25 cellular contexts compared by ENCODE assay signal in genomic region chr14:99497341-99497740, GRCh38. TPM values are rescaled to one million over a fixed set of nuclear protein-coding genes. Genes with fewer than 3 reads are reported as not detected.
DNase-seq lines count a peak whose midpoint lies in the region; ATAC-seq, FAIRE-seq and TF ChIP-seq lines count a peak whose summit lies in the region.
"Had no signal": no experiment of that assay in that cellular context is flagged by ENCODE, and none has a peak within 500 bp of the region (broad histone marks: within the 10 kb centered on the region; RNA-seq: fewer than 3 reads in every experiment).

No MANE protein-coding gene starts in this region.

- H3K4me1 Mint-ChIP-seq in activated CD8-positive, alpha-beta T cell treated with anti-CD3 and anti-CD28 coated beads for 36 hours (ENCODE audit: low read depth), result no peaks in the 10 kb centered on the region
- peaks cover 9% of the 10 kb centered on the region for H3K4me1 Mint-ChIP-seq in activated CD8-positive, alpha-beta T cell treated with anti-CD3 and anti-CD28 coated beads, Interleukin-2, amount 10 ng/mL, durations not matched to agents 7 days and 5 days (ENCODE audit: low read depth)
- no peaks in the 10 kb centered on the region for H3K4me1 Mint-ChIP-seq in astrocyte (ENCODE audit: low read depth, unreplicated experiment)

- peaks cover 30% of the 10 kb centered on the region for H3K36me3 Mint-ChIP-seq in activated CD8-positive, alpha-beta T cell treated with anti-CD3 and anti-CD28 coated beads for 36 hours (ENCODE audit: low read depth)
- peaks cover 66% of the 10 kb centered on the region for H3K36me3 Mint-ChIP-seq in activated CD8-positive, alpha-beta T cell treated with anti-CD3 and anti-CD28 coated beads, Interleukin-2, amount 10 ng/mL, durations not matched to agents 7 days and 5 days (ENCODE audit: low read depth)
- peaks cover 16% of the 10 kb centered on the region for H3K36me3 Mint-ChIP-seq in astrocyte (ENCODE audit: low read depth, unreplicated experiment)

- no peak for ATAC-seq in activated CD8-positive, alpha-beta T cell treated with anti-CD3 and anti-CD28 coated beads for 36 hours
- no peak for ATAC-seq in activated CD8-positive, alpha-beta T cell treated with anti-CD3 and anti-CD28 coated beads, Interleukin-2, amount 10 ng/mL, durations not matched to agents 7 days and 5 days
- ATAC-seq: A549; CD8-positive, alpha-beta T cell; GM12878 had no signal

- no peak overlapping the region for H3K4me3 Mint-ChIP-seq in activated CD8-positive, alpha-beta T cell treated with anti-CD3 and anti-CD28 coated beads for 36 hours
- no peak overlapping the region for H3K4me3 Mint-ChIP-seq in activated CD8-positive, alpha-beta T cell treated with anti-CD3 and anti-CD28 coated beads, Interleukin-2, amount 10 ng/mL, durations not matched to agents 7 days and 5 days
- H3K4me3 Mint-ChIP-seq in astrocyte (ENCODE audit: unreplicated experiment), result peak overlapping the region; percentile 51
- H3K4me3 Mint-ChIP-seq: B cell; CD4-positive, alpha-beta T cell; CD8-positive, alpha-beta T cell had no signal

- peaks cover 55% of the 10 kb centered on the region for H3K36me3 ChIP-seq in astrocyte (ENCODE audit: insufficient read depth, low read length)

- TF ChIP-seq POLR2A in H54 (IDR thresholded peaks at IDR 0.05; ENCODE audit: low read depth, low read length), result no peak

- H3K9me3 Mint-ChIP-seq in activated CD8-positive, alpha-beta T cell treated with anti-CD3 and anti-CD28 coated beads for 36 hours, result no peaks in the 10 kb centered on the region
- no peaks in the 10 kb centered on the region for H3K9me3 Mint-ChIP-seq in activated CD8-positive, alpha-beta T cell treated with anti-CD3 and anti-CD28 coated beads, Interleukin-2, amount 10 ng/mL, durations not matched to agents 7 days and 5 days (ENCODE audit: insufficient read depth)
- H3K9me3 Mint-ChIP-seq in astrocyte (ENCODE audit: unreplicated experiment), result no peaks in the 10 kb centered on the region
- H3K9me3 Mint-ChIP-seq: CD4-positive, alpha-beta T cell; CD8-positive, alpha-beta T cell had no signal

- H3K4me1 ChIP-seq in astrocyte (ENCODE audit: insufficient read depth, low read length), result no peaks in the 10 kb centered on the region
- H3K4me1 ChIP-seq: A549; BLaER1 treated with 17β-estradiol and CSF1 and Interleukin-3, amounts not matched to agents 10 nM and 100 nM; Caco-2 had no signal

- CTCF ChIA-PET in activated CD8-positive, alpha-beta T cell treated with anti-CD3 and anti-CD28 coated beads for 36 hours (lab: Charles Lee), result interaction anchor here (1.4 kb wide), 1 partner anchor 82 kb away, joined by 4 read pairs; no protein-coding TSS in a partner anchor
- CTCF ChIA-PET in activated CD8-positive, alpha-beta T cell treated with anti-CD3 and anti-CD28 coated beads, Interleukin-2, amount 10 ng/mL, durations not matched to agents 7 days and 5 days (lab: Charles Lee), result no interaction called here

- H3K9ac ChIP-seq in astrocyte (ENCODE audit: low read length), result no peak overlapping the region
- H3K9ac ChIP-seq: BLaER1 treated with 17β-estradiol and CSF1 and Interleukin-3, amounts not matched to agents 10 nM and 100 nM had no signal

- no peaks in the 10 kb centered on the region for H3K27me3 ChIP-seq in astrocyte (ENCODE audit: insufficient read depth, low read length)
- H3K27me3 ChIP-seq: BLaER1 treated with 17β-estradiol and CSF1 and Interleukin-3, amounts not matched to agents 10 nM and 100 nM had no signal

- no peaks in the 10 kb centered on the region for H3K27me3 Mint-ChIP-seq in activated CD8-positive, alpha-beta T cell treated with anti-CD3 and anti-CD28 coated beads for 36 hours
- H3K27me3 Mint-ChIP-seq in activated CD8-positive, alpha-beta T cell treated with anti-CD3 and anti-CD28 coated beads, Interleukin-2, amount 10 ng/mL, durations not matched to agents 7 days and 5 days (ENCODE audit: low read depth), result no peaks in the 10 kb centered on the region
- H3K27me3 Mint-ChIP-seq in astrocyte (ENCODE audit: low read depth, unreplicated experiment), result no peaks in the 10 kb centered on the region
- H3K27me3 Mint-ChIP-seq: B cell; CD4-positive, alpha-beta T cell had no signal

- peak; percentile 41 for FAIRE-seq in H54 (lab: Jason Lieb, UNC)
- no peak for FAIRE-seq in astrocyte (lab: Jason Lieb, UNC)
- FAIRE-seq: A549, D721Med, GM12878, GM12892, GM18507 had no signal

- peaks cover 67% of the 10 kb centered on the region for H4K20me1 ChIP-seq in astrocyte (ENCODE audit: insufficient read depth, low read length)

- intact Hi-C loops in activated CD8-positive, alpha-beta T cell treated with anti-CD3 and anti-CD28 coated beads for 36 hours (cut with micrococcal nuclease), result no loop called here

- no peak overlapping the region for H2AFZ ChIP-seq in astrocyte (ENCODE audit: low read depth, low read length)

- no peak for TF ChIP-seq CTCF in activated CD8-positive, alpha-beta T cell treated with anti-CD3 and anti-CD28 coated beads for 36 hours (IDR thresholded peaks at IDR 0.05)
- TF ChIP-seq CTCF in astrocyte (IDR thresholded peaks at IDR 0.05; ENCODE audit: insufficient read depth, low read depth, low read length), result no peak

- peak overlapping the region; percentile 6 for H3K27ac Mint-ChIP-seq in activated CD8-positive, alpha-beta T cell treated with anti-CD3 and anti-CD28 coated beads for 36 hours
- H3K27ac Mint-ChIP-seq in activated CD8-positive, alpha-beta T cell treated with anti-CD3 and anti-CD28 coated beads, Interleukin-2, amount 10 ng/mL, durations not matched to agents 7 days and 5 days, result no peak overlapping the region
- no peak overlapping the region for H3K27ac Mint-ChIP-seq in astrocyte (ENCODE audit: unreplicated experiment)
- H3K27ac Mint-ChIP-seq: B cell; CD4-positive, alpha-beta T cell; CD8-positive, alpha-beta T cell had no signal

- no peak overlapping the region for H3K27ac ChIP-seq in astrocyte (ENCODE audit: low read depth, low read length)
- H3K27ac ChIP-seq: 22Rv1; A549; BLaER1 treated with 17β-estradiol and CSF1 and Interleukin-3, amounts not matched to agents 10 nM and 100 nM; C4-2B had no signal

- POLR2A ChIA-PET in activated CD8-positive, alpha-beta T cell treated with anti-CD3 and anti-CD28 coated beads for 36 hours (lab: Charles Lee), result no interaction called here
- POLR2A ChIA-PET in activated CD8-positive, alpha-beta T cell treated with anti-CD3 and anti-CD28 coated beads, Interleukin-2, amount 10 ng/mL, durations not matched to agents 7 days and 5 days (lab: Charles Lee), result no interaction called here

- no peak overlapping the region for H3K4me2 ChIP-seq in astrocyte (ENCODE audit: low read length)
- H3K4me2 ChIP-seq: A549; BLaER1 treated with 17β-estradiol and CSF1 and Interleukin-3, amounts not matched to agents 10 nM and 100 nM had no signal

- no peak for DNase-seq in activated CD8-positive, alpha-beta T cell treated with anti-CD3 and anti-CD28 coated beads for 36 hours
- no peak for DNase-seq in activated CD8-positive, alpha-beta T cell treated with anti-CD3 and anti-CD28 coated beads, Interleukin-2, amount 10 ng/mL, durations not matched to agents 7 days and 5 days
- DNase-seq in H54 (ENCODE audit: insufficient read length, low spot score), result no peak
- DNase-seq in astrocyte (ENCODE audit: low read depth), result no peak
- peak; percentile 65 for DNase-seq in pons (ENCODE audit: low spot score)
- no peak for DNase-seq in DMS53 treated with DMSO at 0.1 percent for 48 hours (lab: John Stamatoyannopoulos, UW; ENCODE audit: unreplicated experiment)
- DNase-seq in superior temporal gyrus (ENCODE audit: extremely low spot score), result no peak
- DNase-seq: AML-193; Caco-2; Calu3; CD4-positive, alpha-beta T cell; CD8-positive, alpha-beta T cell; DMS79; DND-41; EL; GDM1 had no signal

- no peak overlapping the region for H3K4me3 ChIP-seq in astrocyte (ENCODE audit: insufficient read depth, low read depth, low read length)
- H3K4me3 ChIP-seq: A549; BLaER1 treated with 17β-estradiol and CSF1 and Interleukin-3, amounts not matched to agents 10 nM and 100 nM; GM12878 had no signal

- H3K9me3 ChIP-seq in astrocyte (ENCODE audit: insufficient read depth, low read depth, low read length), result no peaks in the 10 kb centered on the region
- H3K9me3 ChIP-seq: A549; BLaER1 treated with 17β-estradiol and CSF1 and Interleukin-3, amounts not matched to agents 10 nM and 100 nM; Caco-2 had no signal

- peaks cover 37% of the 10 kb centered on the region for H3K79me2 ChIP-seq in astrocyte (ENCODE audit: insufficient read depth, low read length)

RNA-seq across cellular contexts. Expression of gene CCNK, which starts 16.1 kb away (rescaled TPM):
- 10 to 100 TPM; 90.2 to 98.8 TPM for total RNA-seq in activated CD8-positive, alpha-beta T cell treated with anti-CD3 and anti-CD28 coated beads for 36 hours
- total RNA-seq in activated CD8-positive, alpha-beta T cell treated with anti-CD3 and anti-CD28 coated beads, Interleukin-2, amount 10 ng/mL, durations not matched to agents 7 days and 5 days, result 10 to 100 TPM; 81.0 to 81.2 TPM
- total RNA-seq in astrocyte, result 110 and 121 TPM in 2 replicates

RNA-seq across cellular contexts. Expression of gene SETD3, which starts 16.7 kb away (rescaled TPM):
- 10 to 100 TPM; 49.9 to 50.7 TPM for total RNA-seq in activated CD8-positive, alpha-beta T cell treated with anti-CD3 and anti-CD28 coated beads for 36 hours
- total RNA-seq in activated CD8-positive, alpha-beta T cell treated with anti-CD3 and anti-CD28 coated beads, Interleukin-2, amount 10 ng/mL, durations not matched to agents 7 days and 5 days, result 10 to 100 TPM; 65.2 to 66.0 TPM
- total RNA-seq in astrocyte, result 62.8 and 65.8 TPM in 2 replicates
